ENCODE assay signal across 1 cellular context in the genomic region with DNA sequence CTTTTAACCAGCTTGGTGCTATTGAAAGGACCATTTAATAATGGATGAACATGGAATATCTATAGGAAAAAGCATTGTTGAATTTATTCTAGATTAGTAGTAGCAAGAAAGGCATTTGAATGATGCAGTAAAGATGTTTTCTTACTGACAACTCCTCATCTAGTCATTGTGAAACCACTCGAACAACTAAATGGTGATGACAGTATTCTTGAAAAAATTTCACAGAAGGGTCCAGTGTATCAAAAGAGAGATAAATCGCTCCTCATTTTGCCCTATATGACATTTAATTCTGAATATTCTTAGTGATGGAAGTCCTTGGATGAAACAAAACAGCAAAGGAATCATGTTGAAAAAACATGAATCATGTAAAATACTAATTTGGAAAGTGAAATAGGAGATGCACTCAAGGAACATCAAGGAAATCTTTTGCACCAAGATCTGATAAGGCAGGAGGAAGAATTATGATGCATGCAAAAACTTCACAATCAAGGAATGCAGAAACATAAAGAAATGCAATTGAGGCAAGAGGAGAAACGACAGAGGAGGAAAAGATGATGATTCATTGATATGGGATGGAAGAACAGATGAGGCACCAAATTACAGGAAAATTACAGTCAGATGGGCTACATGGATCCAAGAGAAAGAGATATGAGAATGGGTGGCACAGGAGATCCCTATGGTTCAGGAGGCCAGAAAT.
TF ChIP-seq lines count a peak whose summit lies in the region.

No MANE protein-coding gene starts in this region.

TF ChIP-seq in H1, 55 proteins besides CTCF, POLR2A, EP300 and RAD21:
- no peak for TF ChIP-seq PHF8 (conservative IDR thresholded peaks at IDR 0.05; ENCODE audit: low read depth, low read length)
- TF ChIP-seq ZNF274 (IDR thresholded peaks at IDR 0.05; ENCODE audit: borderline replicate concordance, extremely low read depth, low read length): no peak
- TF ChIP-seq BACH1 (IDR thresholded peaks at IDR 0.05; ENCODE audit: low read length): no peak
- no peak for TF ChIP-seq HDAC2 (IDR thresholded peaks at IDR 0.05; ENCODE audit: borderline replicate concordance in 1 of 2, low read depth in 2 of 2, low read length in 2 of 2)
- no peak for TF ChIP-seq CREB1 (IDR thresholded peaks at IDR 0.05)
- TF ChIP-seq MAX (IDR thresholded peaks at IDR 0.05): no peak
- TF ChIP-seq SP4 (IDR thresholded peaks at IDR 0.05; ENCODE audit: low read length): no peak
- TF ChIP-seq BCL11A (IDR thresholded peaks at IDR 0.05; ENCODE audit: low read depth in 2 of 2, low read length in 2 of 2): no peak
- no peak for TF ChIP-seq KDM4A (IDR thresholded peaks at IDR 0.05; ENCODE audit: low read depth, low read length, severe bottlenecking)
- TF ChIP-seq FOSL1 (IDR thresholded peaks at IDR 0.05; ENCODE audit: insufficient read depth, low read depth, low read length): no peak
- no peak for TF ChIP-seq TAF7 (optimal IDR thresholded peaks at IDR 0.05; ENCODE audit: borderline replicate concordance, low read depth, low read length)
- no peak for TF ChIP-seq TCF12 (IDR thresholded peaks at IDR 0.05; ENCODE audit: low read depth, low read length)
- no peak for TF ChIP-seq GABPA (IDR thresholded peaks at IDR 0.05; ENCODE audit: borderline replicate concordance, insufficient read depth, low read length)
- TF ChIP-seq SP1 (IDR thresholded peaks at IDR 0.05; ENCODE audit: low read depth, low read length): no peak
- TF ChIP-seq HDAC6 (IDR thresholded peaks at IDR 0.05; ENCODE audit: low read depth, low read length): no peak
- no peak for TF ChIP-seq JUN (IDR thresholded peaks at IDR 0.05; ENCODE audit: low read depth, low read length)
